9 cellular contexts compared by ENCODE assay signal in genomic region chr3:71057526-71057894, GRCh38.
DNase-seq lines count a peak whose midpoint lies in the region; ATAC-seq and TF ChIP-seq lines count a peak whose summit lies in the region.
"Had no signal": no experiment of that assay in that cellular context is flagged by ENCODE, and none has a peak within 500 bp of the region (broad histone marks: within the 10 kb centered on the region; RNA-seq: fewer than 3 reads in every experiment).

No MANE protein-coding gene starts in this region.

- DNase-seq in left ventricle myocardium inferior (no peak), left cardiac atrium (no peak), mesenchymal stem cell (no peak), vagina (ENCODE audit: extremely low spot score in 2 of 2) (no peak), HuH-7 (ENCODE audit: low spot score) (no peak), GM03348 (ENCODE audit: low spot score) (no peak)
- no peak for DNase-seq in activated naive CD8-positive, alpha-beta T cell treated with anti-CD3 and anti-CD28 coated beads, Interleukin-2, amount 50 U/mL, for 24 hours
- DNase-seq: cerebellar nuclear complex had no signal

- no peak for TF ChIP-seq POLR2A in vagina (IDR thresholded peaks at IDR 0.05)

- H2BK120ac ChIP-seq in mesenchymal stem cell (ENCODE audit: low read depth, low read length), result no peak overlapping the region

- H3K27ac Mint-ChIP-seq in activated naive CD8-positive, alpha-beta T cell treated with anti-CD3 and anti-CD28 coated beads, Interleukin-2, amount 50 U/mL, for 24 hours, result no peak overlapping the region

- no peak overlapping the region for H3K23ac ChIP-seq in mesenchymal stem cell (ENCODE audit: low read length in 2 of 2)

- no peaks in the 10 kb centered on the region for H3K36me3 ChIP-seq in left ventricle myocardium inferior
- H3K36me3 ChIP-seq in mesenchymal stem cell (ENCODE audit: control insufficient read depth in 1 of 2, insufficient read depth in 2 of 2, low read depth in 1 of 2, low read length in 2 of 2), result peaks cover 7 to 22% of the 10 kb centered on the region in 2 experiments
- H3K36me3 ChIP-seq in vagina, result no peaks in the 10 kb centered on the region

- H3K27ac ChIP-seq in left ventricle myocardium inferior (replicated peaks) (peak overlapping the region; percentile 96), mesenchymal stem cell (ENCODE audit: low read length, poor library complexity, severe bottlenecking) (no peak overlapping the region), vagina (peak overlapping the region; percentile 99)

- H3K27me3 Mint-ChIP-seq in activated naive CD8-positive, alpha-beta T cell treated with anti-CD3 and anti-CD28 coated beads, Interleukin-2, amount 50 U/mL, for 24 hours, result no peaks in the 10 kb centered on the region

- H3K9ac ChIP-seq in mesenchymal stem cell (ENCODE audit: low read length), result peak overlapping the region; percentile 67

- no peaks in the 10 kb centered on the region for H3K9me3 ChIP-seq in left ventricle myocardium inferior (replicated peaks)
- no peaks in the 10 kb centered on the region for H3K9me3 ChIP-seq in mesenchymal stem cell (ENCODE audit: control insufficient read depth, low read length)
- H3K9me3 ChIP-seq in vagina, result no peaks in the 10 kb centered on the region

- WGBS in mesenchymal stem cell, result 79% methylated on average over 4 of the region's 4 CpGs

- H3K4me1 Mint-ChIP-seq in activated naive CD8-positive, alpha-beta T cell treated with anti-CD3 and anti-CD28 coated beads, Interleukin-2, amount 50 U/mL, for 24 hours, result peaks cover 100% of the 10 kb centered on the region

- no peaks in the 10 kb centered on the region for H3K27me3 ChIP-seq in left ventricle myocardium inferior (ENCODE audit: low read depth)
- no peaks in the 10 kb centered on the region for H3K27me3 ChIP-seq in mesenchymal stem cell (ENCODE audit: control insufficient read depth in 1 of 2, insufficient read depth in 1 of 2, low read length in 2 of 2)
- no peaks in the 10 kb centered on the region for H3K27me3 ChIP-seq in vagina

- H3K4me1 ChIP-seq in left ventricle myocardium inferior (peaks cover 100% of the 10 kb centered on the region), mesenchymal stem cell (ENCODE audit: control insufficient read depth, insufficient read depth, low read depth, low read length) (peaks cover 8% of the 10 kb centered on the region), vagina (peaks cover 95% of the 10 kb centered on the region)

- no peak overlapping the region for H2AFZ ChIP-seq in mesenchymal stem cell (ENCODE audit: low read depth, low read length)

- intact Hi-C loops in left ventricle myocardium inferior (cut with micrococcal nuclease) (no loop called here), left cardiac atrium (cut with DNase I) (no loop called here), vagina (cut with DNase I) (no loop called here)

- no peak for TF ChIP-seq CTCF in left ventricle myocardium inferior (IDR thresholded peaks at IDR 0.05; ENCODE audit: borderline replicate concordance)
- no peak for TF ChIP-seq CTCF in vagina (IDR thresholded peaks at IDR 0.05)

- H3K4me3 Mint-ChIP-seq in activated naive CD8-positive, alpha-beta T cell treated with anti-CD3 and anti-CD28 coated beads, Interleukin-2, amount 50 U/mL, for 24 hours, result peak overlapping the region; percentile 75

- peaks cover 61% of the 10 kb centered on the region for H3K36me3 Mint-ChIP-seq in activated naive CD8-positive, alpha-beta T cell treated with anti-CD3 and anti-CD28 coated beads, Interleukin-2, amount 50 U/mL, for 24 hours (ENCODE audit: low read depth)

- H3K14ac ChIP-seq in mesenchymal stem cell (ENCODE audit: low read length in 2 of 2), result no peak overlapping the region

- no peak overlapping the region for H3K4me2 ChIP-seq in mesenchymal stem cell (ENCODE audit: low read length, poor library complexity, severe bottlenecking)

- peak overlapping the region; percentile 45 for H2BK15ac ChIP-seq in mesenchymal stem cell (ENCODE audit: low read depth, poor library complexity, severe bottlenecking)

- peak overlapping the region in 1 of 2 experiments; percentile 88 for H3K4ac ChIP-seq in mesenchymal stem cell (ENCODE audit: low read depth in 1 of 2, low read length in 2 of 2)

- H3K18ac ChIP-seq in mesenchymal stem cell (ENCODE audit: low read depth in 1 of 2, low read length in 2 of 2), result no peak overlapping the region

- no peak overlapping the region for H4K8ac ChIP-seq in mesenchymal stem cell (ENCODE audit: low read length)

- H4K91ac ChIP-seq in mesenchymal stem cell (ENCODE audit: low read length), result no peak overlapping the region

- H2BK5ac ChIP-seq in mesenchymal stem cell (ENCODE audit: low read depth, low read length, poor library complexity, severe bottlenecking), result no peak overlapping the region

- ATAC-seq in left cardiac atrium, result no peak
- peak; percentile 72 for ATAC-seq in activated naive CD8-positive, alpha-beta T cell treated with anti-CD3 and anti-CD28 coated beads, Interleukin-2, amount 50 U/mL, for 24 hours
- ATAC-seq in GM18870 (IDR thresholded peaks at IDR 0.05; ENCODE audit: unreplicated experiment), result no peak

- no peak overlapping the region for H2AK5ac ChIP-seq in mesenchymal stem cell (ENCODE audit: low read length, severe bottlenecking)

- peak overlapping the region; percentile 38 for H3K4me3 ChIP-seq in left ventricle myocardium inferior
- peak overlapping the region in 1 of 2 experiments; percentile 5 for H3K4me3 ChIP-seq in mesenchymal stem cell (ENCODE audit: insufficient read depth in 1 of 2, low read depth in 1 of 2, low read length in 2 of 2)
- H3K4me3 ChIP-seq in vagina, result no peak overlapping the region

- peak overlapping the region in 1 of 2 experiments; percentile 77 for H2BK12ac ChIP-seq in mesenchymal stem cell (ENCODE audit: low read length in 2 of 2)

- H3K79me1 ChIP-seq in mesenchymal stem cell (replicated peaks; ENCODE audit: low read length, poor library complexity, severe bottlenecking), result peaks cover 10% of the 10 kb centered on the region

- no peaks in the 10 kb centered on the region for H3K9me3 Mint-ChIP-seq in activated naive CD8-positive, alpha-beta T cell treated with anti-CD3 and anti-CD28 coated beads, Interleukin-2, amount 50 U/mL, for 24 hours
